Comparison of ENCODE assay signal across 19 cellular contexts in the genomic region with DNA sequence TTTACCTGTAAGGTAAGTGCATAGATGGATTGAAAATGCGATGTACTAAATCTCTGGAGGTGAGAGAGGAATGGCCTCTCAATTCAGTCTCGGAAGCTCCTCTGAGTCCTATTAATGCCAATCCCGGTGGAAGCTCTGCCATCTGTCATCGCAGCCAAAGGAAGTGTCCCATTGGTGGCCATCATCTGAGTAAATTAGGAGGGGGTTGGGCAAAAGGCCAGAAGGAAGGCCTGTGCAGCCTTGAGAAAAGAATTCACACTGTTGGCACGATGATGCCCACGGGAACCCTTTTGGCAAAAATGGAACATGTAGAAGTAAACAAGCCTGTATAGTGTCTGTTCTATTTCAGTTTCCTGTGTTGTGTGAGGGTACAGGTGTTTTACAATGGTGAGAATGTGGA.
"Had no signal": no experiment of that assay in that cellular context is flagged by ENCODE, and none has a peak within 500 bp of the region (broad histone marks: within the 10 kb centered on the region; RNA-seq: fewer than 3 reads in every experiment).

No MANE protein-coding gene starts in this region.

- ATAC-seq: activated naive CD4-positive, alpha-beta T cell treated with anti-CD3 and anti-CD28 coated beads, Interleukin-2, amount 50 U/mL, for 72 hours; gastrocnemius medialis; pancreas; right cardiac atrium; WTC11 had no signal

- H3K27ac Mint-ChIP-seq: mesothelial cell of epicardium, nephron progenitor cell, type B pancreatic cell, WTC11 had no signal

- H3K27me3 Mint-ChIP-seq: type B pancreatic cell had no signal

- DNase-seq: activated gamma-delta T cell treated with Interleukin-2 at 50 U/mL for 16 hours; activated T-cell treated with anti-CD3 and anti-CD28 coated beads, Interleukin-2, amount 50 U/mL, for 1 hour; aorta; brain microvascular endothelial cell; colonic mucosa; esophagus squamous epithelium; gastrocnemius medialis; head of caudate nucleus; hypothalamus; left ventricle myocardium inferior; nephron progenitor cell; pancreas; right cardiac atrium; stimulated activated CD4-positive, alpha-beta T cell treated with anti-CD3 and anti-CD28 coated beads, Interleukin-4, amount 100 ng/mL, for 24 hours; stimulated activated naive CD4-positive, alpha-beta T cell treated with Interleukin-2 at 50 U/mL for 16 hours had no signal

- H3K36me3 Mint-ChIP-seq: activated naive CD4-positive, alpha-beta T cell treated with anti-CD3 and anti-CD28 coated beads, Interleukin-2, amount 50 U/mL, for 72 hours; mesothelial cell of epicardium; type B pancreatic cell; WTC11 had no signal

- H3K9me3 Mint-ChIP-seq: activated naive CD4-positive, alpha-beta T cell treated with anti-CD3 and anti-CD28 coated beads, Interleukin-2, amount 50 U/mL, for 72 hours; mesothelial cell of epicardium; nephron progenitor cell; type B pancreatic cell; WTC11 had no signal

- H3K4me3 Mint-ChIP-seq: mesothelial cell of epicardium, nephron progenitor cell, type B pancreatic cell, WTC11 had no signal
